In genomic region chr21:15826147-15826780, GRCh38 we compare ENCODE assay signal across 8 cellular contexts.
DNase-seq lines count a peak whose midpoint lies in the region; ATAC-seq, FAIRE-seq and TF ChIP-seq lines count a peak whose summit lies in the region.

No MANE protein-coding gene starts in this region.

- TF ChIP-seq POLR2A in H54 (IDR thresholded peaks at IDR 0.05; ENCODE audit: low read depth, low read length) = no peak

- peak; percentile 5 for DNase-seq in stimulated activated CD4-positive, alpha-beta T cell treated with anti-CD3 and anti-CD28 coated beads, Interleukin-2, amount 100 ng/mL, for 4 hours (ENCODE audit: low read depth)
- no peak for DNase-seq in stimulated activated CD4-positive, alpha-beta T cell treated with anti-CD3 and anti-CD28 coated beads, Interleukin-12 subunit alpha, Interleukin-12 subunit beta, amount 100 ng/mL, for 4 hours
- DNase-seq in H54 (ENCODE audit: insufficient read length, low spot score) = no peak
- peak; percentile 9 for DNase-seq in NCI-H526 treated with DMSO at 0.1 percent for 48 hours (lab: John Stamatoyannopoulos, UW)
- DNase-seq in T47D (ENCODE audit: low read depth in 1 of 2, low spot score in 1 of 2) = peak; percentile 39 to 85
- peak; percentile 62 for DNase-seq in kidney tubule cell (ENCODE audit: low spot score)

- ATAC-seq in HG02642 (IDR thresholded peaks at IDR 0.05; ENCODE audit: poor library complexity, unreplicated experiment) (no peak), HG03196 (IDR thresholded peaks at IDR 0.05; ENCODE audit: unreplicated experiment) (no peak)

- peak; percentile 97 for FAIRE-seq in H54 (lab: Jason Lieb, UNC)

- in situ Hi-C loops in T47D (cut with HindIII; ENCODE audit: low pct_unique_long_range_greater_than_20kb, low sequenced_read_pairs) = no loop called here

Comparison
In these comparisons a context has a peak if more than half of its experiments do, and no peak if none do; other contexts are left out.
1. DNase-seq: peak in stimulated activated CD4-positive, alpha-beta T cell treated with anti-CD3 and anti-CD28 coated beads, Interleukin-2, amount 100 ng/mL, for 4 hours (single experiment), NCI-H526 treated with DMSO at 0.1 percent for 48 hours (single experiment), T47D (2 of 2) and kidney tubule cell (single experiment); none in stimulated activated CD4-positive, alpha-beta T cell treated with anti-CD3 and anti-CD28 coated beads, Interleukin-12 subunit alpha, Interleukin-12 subunit beta, amount 100 ng/mL, for 4 hours (single experiment) and H54 (single experiment).